9 cellular contexts compared by ENCODE assay signal in the genomic region with DNA sequence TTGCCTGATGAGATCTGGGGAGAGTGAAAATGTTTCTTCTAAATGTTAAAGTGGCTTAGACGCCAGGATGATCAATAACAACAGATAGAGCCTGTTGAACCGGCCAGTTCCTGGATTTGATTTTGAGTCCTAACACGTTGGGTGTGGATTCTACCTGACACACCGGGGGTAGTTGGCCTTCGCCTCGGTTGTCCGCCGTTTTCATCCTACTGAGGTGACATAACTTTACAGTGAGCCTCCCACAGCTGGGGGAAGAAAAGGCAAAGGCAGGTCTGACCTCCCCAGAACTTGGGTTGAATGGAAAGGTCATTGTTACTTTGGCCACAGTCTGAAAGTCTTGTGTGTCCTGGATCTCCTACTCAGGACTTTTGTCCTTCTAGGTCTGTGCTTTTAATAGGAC. TPM values are rescaled to one million over a fixed set of nuclear protein-coding genes. Genes with fewer than 3 reads are reported as not detected.
DNase-seq lines count a peak whose midpoint lies in the region; ATAC-seq and TF ChIP-seq lines count a peak whose summit lies in the region.
"Had no signal": no experiment of that assay in that cellular context is flagged by ENCODE, and none has a peak within 500 bp of the region (broad histone marks: within the 10 kb centered on the region; RNA-seq: fewer than 3 reads in every experiment).

No MANE protein-coding gene starts in this region.

- TF ChIP-seq CTCF in heart right ventricle (IDR thresholded peaks at IDR 0.05) (no peak), breast epithelium (IDR thresholded peaks at IDR 0.05) (no peak), mucosa of descending colon (IDR thresholded peaks at IDR 0.05) (no peak)

- TF ChIP-seq POLR2A in breast epithelium (IDR thresholded peaks at IDR 0.05) = no peak

- intact Hi-C loops in heart right ventricle (cut with DNase I) = no loop called here
- intact Hi-C loops in Right ventricle myocardium inferior (cut with DNase I) = no loop called here
- intact Hi-C loops in breast epithelium (cut with DNase I; ENCODE audit: low total_unique reads) = no loop called here
- intact Hi-C loops in mucosa of descending colon (cut with DNase I, micrococcal nuclease) = no loop called here

- H3K4me3 ChIP-seq in heart right ventricle = peak overlapping the region in 9 of 10 donors; percentile 69 to 99 (median 82)
- peak overlapping the region; percentile 88 to 95 (median 93) for H3K4me3 ChIP-seq in breast epithelium
- H3K4me3 ChIP-seq in mucosa of descending colon = peak overlapping the region; percentile 88

- DNase-seq in heart right ventricle = no peak
- DNase-seq in Right ventricle myocardium inferior (ENCODE audit: missing footprints) = no peak
- no peak for DNase-seq in breast epithelium (ENCODE audit: low spot score in 2 of 2)
- DNase-seq in mucosa of descending colon = no peak
- no peak for DNase-seq in hypothalamus (lab: John Stamatoyannopoulos, UW)
- no peak for DNase-seq in NCI-H526 (lab: John Stamatoyannopoulos, UW)
- DNase-seq in dermis blood vessel endothelial cell = no peak

- H3K27me3 ChIP-seq in heart right ventricle (no peaks in the 10 kb centered on the region), breast epithelium (no peaks in the 10 kb centered on the region)

- no peaks in the 10 kb centered on the region for H3K9me3 ChIP-seq in heart right ventricle
- no peaks in the 10 kb centered on the region for H3K9me3 ChIP-seq in breast epithelium
- H3K9me3 ChIP-seq in mucosa of descending colon = no peaks in the 10 kb centered on the region

- no peak for ATAC-seq in heart right ventricle
- ATAC-seq in Right ventricle myocardium inferior = no peak
- no peak for ATAC-seq in mucosa of descending colon
- no peak for ATAC-seq in GM18858 (IDR thresholded peaks at IDR 0.05; ENCODE audit: unreplicated experiment)

- peak overlapping the region in 6 of 10 donors; percentile 88 to 95 (median 92) for H3K27ac ChIP-seq in heart right ventricle
- peak overlapping the region; percentile 82 to 92 for H3K27ac ChIP-seq in breast epithelium

- peaks cover 0 to 39% (median 22%) of the 10 kb centered on the region in 9 donors for H3K36me3 ChIP-seq in heart right ventricle
- no peaks in the 10 kb centered on the region for H3K36me3 ChIP-seq in breast epithelium
- peaks cover 5% of the 10 kb centered on the region for H3K36me3 ChIP-seq in mucosa of descending colon (ENCODE audit: low read depth)

- peaks cover 3 to 52% (median 14%) of the 10 kb centered on the region in 9 donors for H3K4me1 ChIP-seq in heart right ventricle
- H3K4me1 ChIP-seq in breast epithelium = peaks cover 0 to 6% of the 10 kb centered on the region in 2 donors
- H3K4me1 ChIP-seq in mucosa of descending colon (ENCODE audit: low read depth) = peaks cover 15% of the 10 kb centered on the region

- 56 to 69% methylated on average over 8 of the region's 8 CpGs for WGBS in heart right ventricle, 2 donors

RNA-seq across cellular contexts. Expression of a gene that starts 1.1 kb away (rescaled TPM):
- total RNA-seq in heart right ventricle (10 to 100 TPM; 28.3 to 60.9 (median 32.9) TPM), Right ventricle myocardium inferior (42.1 TPM), breast epithelium (100 to 1,000 TPM in 2 of 3 donors, 10 to 100 TPM in 1; 85.6 to 211 (median 101) TPM), mucosa of descending colon (10 to 100 TPM; 48.6 to 96.4 (median 61.3) TPM), dermis blood vessel endothelial cell (59.4 and 130 TPM in 2 replicates)
- 10 to 100 TPM; 14.3 to 28.0 TPM for polyA plus RNA-seq in heart right ventricle

RNA-seq across cellular contexts. Expression of a gene that starts 30.2 kb away (rescaled TPM):
- total RNA-seq in heart right ventricle (10 to 100 TPM in 4 of 10 donors, 1 to 10 TPM in 6; 4.9 to 10.7 (median 9.4) TPM), Right ventricle myocardium inferior (7.6 TPM), breast epithelium (1 to 10 TPM; 5.9 to 8.8 (median 5.9) TPM), mucosa of descending colon (10 to 100 TPM; 10.6 to 12.2 (median 11.1) TPM), dermis blood vessel endothelial cell (7.8 and 11.4 TPM in 2 replicates)
- polyA plus RNA-seq in heart right ventricle = 1 to 10 TPM; 7.2 to 9.4 TPM

RNA-seq across cellular contexts. Expression of a gene that starts 49.8 kb away (rescaled TPM):
- total RNA-seq in heart right ventricle (under 1 TPM in 3 of 10 donors, not detected in 7; 0.25 to 0.52 (median 0.36) TPM), Right ventricle myocardium inferior (0.32 TPM), breast epithelium (under 1 TPM in 2 of 3 donors, not detected in 1; 0.29 to 0.64 TPM), mucosa of descending colon (under 1 TPM in 2 of 3 donors, not detected in 1; 0.32 to 0.43 TPM), dermis blood vessel endothelial cell (0.34 and 0.37 TPM in 2 replicates)
- under 1 TPM; 0.13 to 0.66 TPM for polyA plus RNA-seq in heart right ventricle
- total RNA-seq: M059J had no signal
